ENCODE assay signal across 7 cellular contexts in genomic region chr3:51984269-51984647, GRCh38. TPM values are rescaled to one million over a fixed set of nuclear protein-coding genes. Genes with fewer than 3 reads are reported as not detected.
DNase-seq lines count a peak whose midpoint lies in the region; ATAC-seq lines count a peak whose summit lies in the region.

No MANE protein-coding gene starts in this region.

- H3K27ac ChIP-seq in HUES6 (ENCODE audit: low read depth, low read length), result no peak overlapping the region

- H3K27me3 Mint-ChIP-seq in activated T-helper 17 cell treated with anti-CD3 and anti-CD28 coated beads, Interleukin-2, amount 50 U/mL, for 72 hours, result no peaks in the 10 kb centered on the region
- peaks cover 0 to 10% (median 1%) of the 10 kb centered on the region in 3 donors for H3K27me3 Mint-ChIP-seq in immature natural killer cell (ENCODE audit: low read depth in 3 of 3)
- no peaks in the 10 kb centered on the region for H3K27me3 Mint-ChIP-seq in stimulated activated naive CD8-positive, alpha-beta T cell treated with anti-CD3 and anti-CD28 coated beads, Interleukin-15, amount 100 ng/mL, for 72 hours

- DNase-seq in immature natural killer cell (no peak), DMS 273 (lab: John Stamatoyannopoulos, UW; ENCODE audit: unreplicated experiment) (no peak)
- DNase-seq in stimulated activated naive CD8-positive, alpha-beta T cell treated with anti-CD3 and anti-CD28 coated beads, Interleukin-15, amount 100 ng/mL, for 72 hours, result no peak
- no peak for DNase-seq in stimulated activated CD4-positive, alpha-beta T cell treated with anti-CD3 and anti-CD28 coated beads, Interleukin-4, amount 100 ng/mL, for 24 hours

- no peaks in the 10 kb centered on the region for H3K27me3 ChIP-seq in HUES6 (ENCODE audit: control insufficient read depth, insufficient read depth, low read length)

- peaks cover 10% of the 10 kb centered on the region for H3K4me1 Mint-ChIP-seq in activated T-helper 17 cell treated with anti-CD3 and anti-CD28 coated beads, Interleukin-2, amount 50 U/mL, for 72 hours
- peaks cover 26 to 29% of the 10 kb centered on the region in 2 donors for H3K4me1 Mint-ChIP-seq in immature natural killer cell
- H3K4me1 Mint-ChIP-seq in stimulated activated naive CD8-positive, alpha-beta T cell treated with anti-CD3 and anti-CD28 coated beads, Interleukin-15, amount 100 ng/mL, for 72 hours, result peaks cover 69% of the 10 kb centered on the region

- H3K9me3 ChIP-seq in HUES6 (ENCODE audit: control insufficient read depth, insufficient read depth, low read depth, low read length), result no peaks in the 10 kb centered on the region

- peak overlapping the region; percentile 90 for H3K4me3 Mint-ChIP-seq in activated T-helper 17 cell treated with anti-CD3 and anti-CD28 coated beads, Interleukin-2, amount 50 U/mL, for 72 hours
- H3K4me3 Mint-ChIP-seq in immature natural killer cell, result peak overlapping the region; percentile 65 to 99 (median 92)
- H3K4me3 Mint-ChIP-seq in stimulated activated naive CD8-positive, alpha-beta T cell treated with anti-CD3 and anti-CD28 coated beads, Interleukin-15, amount 100 ng/mL, for 72 hours, result peak overlapping the region; percentile 93 to 94

- peaks cover 20% of the 10 kb centered on the region for H3K4me1 ChIP-seq in HUES6 (ENCODE audit: control insufficient read depth, insufficient read depth, low read length)

- H3K4me3 ChIP-seq in HUES6 (ENCODE audit: low read depth, low read length), result peak overlapping the region; percentile 78; the same call in 1 of the 2 replicates

- no peaks in the 10 kb centered on the region for H3K36me3 ChIP-seq in HUES6 (ENCODE audit: control insufficient read depth, insufficient read depth, low read length)

- peak overlapping the region; percentile 79 for H3K27ac Mint-ChIP-seq in activated T-helper 17 cell treated with anti-CD3 and anti-CD28 coated beads, Interleukin-2, amount 50 U/mL, for 72 hours
- peak overlapping the region in 4 of 6 donors; percentile 72 to 98 (median 88) for H3K27ac Mint-ChIP-seq in immature natural killer cell
- H3K27ac Mint-ChIP-seq in stimulated activated naive CD8-positive, alpha-beta T cell treated with anti-CD3 and anti-CD28 coated beads, Interleukin-15, amount 100 ng/mL, for 72 hours, result no peak overlapping the region

- no peak for ATAC-seq in activated T-helper 17 cell treated with anti-CD3 and anti-CD28 coated beads, Interleukin-2, amount 50 U/mL, for 72 hours (replicated peaks)
- ATAC-seq in stimulated activated naive CD8-positive, alpha-beta T cell treated with anti-CD3 and anti-CD28 coated beads, Interleukin-15, amount 100 ng/mL, for 72 hours, result no peak
- no peak for ATAC-seq in HG02798 (IDR thresholded peaks at IDR 0.05; ENCODE audit: poor library complexity, unreplicated experiment)

- no peaks in the 10 kb centered on the region for H3K9me3 Mint-ChIP-seq in activated T-helper 17 cell treated with anti-CD3 and anti-CD28 coated beads, Interleukin-2, amount 50 U/mL, for 72 hours
- H3K9me3 Mint-ChIP-seq in immature natural killer cell, result no peaks in the 10 kb centered on the region
- H3K9me3 Mint-ChIP-seq in stimulated activated naive CD8-positive, alpha-beta T cell treated with anti-CD3 and anti-CD28 coated beads, Interleukin-15, amount 100 ng/mL, for 72 hours, result no peaks in the 10 kb centered on the region

- peaks cover 10% of the 10 kb centered on the region for H3K36me3 Mint-ChIP-seq in activated T-helper 17 cell treated with anti-CD3 and anti-CD28 coated beads, Interleukin-2, amount 50 U/mL, for 72 hours (ENCODE audit: low read depth)
- no peaks in the 10 kb centered on the region for H3K36me3 Mint-ChIP-seq in immature natural killer cell

- peak overlapping the region; percentile 40 for H3K9ac ChIP-seq in HUES6 (ENCODE audit: low read length)

RNA-seq across cellular contexts. Expression of gene ACY1, which starts 0.9 kb away (rescaled TPM):
- 10 to 100 TPM; 39.5 to 49.9 TPM for total RNA-seq in activated T-helper 17 cell treated with anti-CD3 and anti-CD28 coated beads, Interleukin-2, amount 50 U/mL, for 72 hours
- 10 to 100 TPM; 19.0 to 52.7 (median 23.8) TPM for polyA plus RNA-seq in immature natural killer cell

RNA-seq across cellular contexts. Expression of gene ABHD14A, which starts 9.4 kb away (rescaled TPM):
- total RNA-seq in activated T-helper 17 cell treated with anti-CD3 and anti-CD28 coated beads, Interleukin-2, amount 50 U/mL, for 72 hours, result 10 to 100 TPM; 10.5 to 11.1 TPM
- 100 to 1,000 TPM in 1 of 3 donors, 10 to 100 TPM in 2; 90.2 to 134 (median 97.6) TPM for polyA plus RNA-seq in immature natural killer cell

RNA-seq across cellular contexts. Expression of gene ABHD14B, which starts 10.4 kb away (rescaled TPM):
- 10 to 100 TPM; 34.4 to 42.0 TPM for total RNA-seq in activated T-helper 17 cell treated with anti-CD3 and anti-CD28 coated beads, Interleukin-2, amount 50 U/mL, for 72 hours
- polyA plus RNA-seq in immature natural killer cell, result 10 to 100 TPM; 44.9 to 62.3 (median 51.6) TPM

RNA-seq across cellular contexts. Expression of gene RPL29, which starts 11.4 kb away (rescaled TPM):
- total RNA-seq in activated T-helper 17 cell treated with anti-CD3 and anti-CD28 coated beads, Interleukin-2, amount 50 U/mL, for 72 hours, result 1,000 to 10,000 TPM; 1,433 to 1,498 TPM
- polyA plus RNA-seq in immature natural killer cell, result 1,000 to 10,000 TPM in 1 of 3 donors, 100 to 1,000 TPM in 2; 501 to 1,073 (median 800) TPM

RNA-seq across cellular contexts. Expression of gene PCBP4, which starts 17.0 kb away (rescaled TPM):
- total RNA-seq in activated T-helper 17 cell treated with anti-CD3 and anti-CD28 coated beads, Interleukin-2, amount 50 U/mL, for 72 hours, result 10 to 100 TPM; 16.4 to 18.5 TPM
- 10 to 100 TPM in 1 of 3 donors, 1 to 10 TPM in 2; 7.2 to 12.7 (median 9.3) TPM for polyA plus RNA-seq in immature natural killer cell

Comparison
In these comparisons a context has a peak if more than half of its experiments do, and no peak if none do; other contexts are left out.
1. H3K27ac Mint-ChIP-seq: peak in activated T-helper 17 cell treated with anti-CD3 and anti-CD28 coated beads, Interleukin-2, amount 50 U/mL, for 72 hours (single experiment) and immature natural killer cell (4 of 6); none in stimulated activated naive CD8-positive, alpha-beta T cell treated with anti-CD3 and anti-CD28 coated beads, Interleukin-15, amount 100 ng/mL, for 72 hours (0 of 2).
2. Peak in every context shown above with its lines, with median percentiles within 50 percentile points of each other: H3K4me3 Mint-ChIP-seq.